34 cellular contexts compared by ENCODE assay signal in genomic region chr14:76333664-76334063, GRCh38. TPM values are rescaled to one million over a fixed set of nuclear protein-coding genes. Genes with fewer than 3 reads are reported as not detected.
"Had no signal": no experiment of that assay in that cellular context is flagged by ENCODE, and none has a peak within 500 bp of the region (broad histone marks: within the 10 kb centered on the region; RNA-seq: fewer than 3 reads in every experiment).

No MANE protein-coding gene starts in this region.

- H3K27ac Mint-ChIP-seq: activated B cell treated with CpG ODN at 0.5 μM for 24 hours; activated naive CD8-positive, alpha-beta T cell treated with anti-CD3 and anti-CD28 coated beads for 36 hours; activated naive CD8-positive, alpha-beta T cell treated with anti-CD3 and anti-CD28 coated beads, Interleukin-2, amount 50 U/mL, for 24 hours; activated T-helper 17 cell treated with anti-CD3 and anti-CD28 coated beads, Interleukin-2, amount 50 U/mL, for 72 hours; T-helper 17 cell; T-helper 2 cell treated with Interferon-gamma antibody and Interleukin-4, amounts not matched to agents 5 μg/mL and 100 μg/mL, for 36 hours had no signal

- ATAC-seq: activated CD4-positive, CD25-positive, alpha-beta regulatory T cell treated with anti-CD3 and anti-CD28 coated beads, Interleukin-2, amount 50 U/mL, for 24 hours; activated naive CD8-positive, alpha-beta T cell treated with anti-CD3 and anti-CD28 coated beads, Interleukin-2, amount 50 U/mL, for 24 hours; activated T-cell treated with anti-CD3 and anti-CD28 coated beads, Interleukin-2, amount 50 U/mL, for 4 hours; activated T-helper 17 cell treated with anti-CD3 and anti-CD28 coated beads, Interleukin-2, amount 50 U/mL, for 72 hours; body of pancreas; gastroesophageal sphincter; heart right ventricle; T-helper 17 cell had no signal

- H3K36me3 Mint-ChIP-seq: activated naive CD8-positive, alpha-beta T cell treated with anti-CD3 and anti-CD28 coated beads for 36 hours had no signal

- H3K9me3 Mint-ChIP-seq: activated B cell treated with CpG ODN at 0.5 μM for 24 hours; activated naive CD8-positive, alpha-beta T cell treated with anti-CD3 and anti-CD28 coated beads for 36 hours; activated naive CD8-positive, alpha-beta T cell treated with anti-CD3 and anti-CD28 coated beads, Interleukin-2, amount 50 U/mL, for 24 hours; activated T-cell treated with anti-CD3 and anti-CD28 coated beads, Interleukin-2, amount 50 U/mL, for 4 hours; activated T-helper 17 cell treated with anti-CD3 and anti-CD28 coated beads, Interleukin-2, amount 50 U/mL, for 72 hours; T-helper 2 cell treated with Interferon-gamma antibody and Interleukin-4, amounts not matched to agents 5 μg/mL and 100 μg/mL, for 36 hours had no signal

- DNase-seq: activated B cell treated with CpG ODN at 0.5 μM for 24 hours; activated CD4-positive, alpha-beta T cell treated with anti-CD3 and anti-CD28 coated beads for 48 hours; activated CD4-positive, alpha-beta T cell treated with anti-CD3 and anti-CD28 coated beads, Interleukin-2, amount 50 U/mL, for 1 hour; activated CD4-positive, alpha-beta T cell treated with anti-CD3 and anti-CD28 coated beads, Interleukin-2, amount 50 U/mL, for 48 hours; activated effector memory CD4-positive, alpha-beta T cell treated with Interleukin-2 at 50 U/mL for 16 hours; activated gamma-delta T cell treated with Interleukin-2 at 50 U/mL for 16 hours; activated naive CD4-positive, alpha-beta T cell treated with anti-CD3 and anti-CD28 coated beads, Interleukin-2, amount 50 U/mL, for 16 hours; activated naive CD8-positive, alpha-beta T cell treated with anti-CD3 and anti-CD28 coated beads for 36 hours; activated naive CD8-positive, alpha-beta T cell treated with anti-CD3 and anti-CD28 coated beads, Interleukin-2, amount 50 U/mL, for 24 hours; activated T-cell treated with anti-CD3 and anti-CD28 coated beads, Interleukin-2, amount 50 U/mL, for 4 hours; adrenal gland; amygdala; aorta; central memory CD4-positive, alpha-beta T cell; cerebellar nuclear complex; colonic mucosa; effector CD8-positive, alpha-beta T cell; esophagus squamous epithelium; foreskin melanocyte; heart right ventricle; T-helper 1 cell; T-helper 17 cell; T1000; WERI-Rb-1 had no signal

RNA-seq across cellular contexts. Expression of gene ESRRB, which starts 42.3 kb away (rescaled TPM):
- total RNA-seq: activated naive CD8-positive, alpha-beta T cell treated with anti-CD3 and anti-CD28 coated beads for 36 hours; body of pancreas; dermis microvascular lymphatic vessel endothelial cell; endothelial cell of umbilical vein; esophagus squamous epithelium; fibroblast of lung; fibroblast of villous mesenchyme; glomerular endothelial cell had no signal
